In the genomic region with DNA sequence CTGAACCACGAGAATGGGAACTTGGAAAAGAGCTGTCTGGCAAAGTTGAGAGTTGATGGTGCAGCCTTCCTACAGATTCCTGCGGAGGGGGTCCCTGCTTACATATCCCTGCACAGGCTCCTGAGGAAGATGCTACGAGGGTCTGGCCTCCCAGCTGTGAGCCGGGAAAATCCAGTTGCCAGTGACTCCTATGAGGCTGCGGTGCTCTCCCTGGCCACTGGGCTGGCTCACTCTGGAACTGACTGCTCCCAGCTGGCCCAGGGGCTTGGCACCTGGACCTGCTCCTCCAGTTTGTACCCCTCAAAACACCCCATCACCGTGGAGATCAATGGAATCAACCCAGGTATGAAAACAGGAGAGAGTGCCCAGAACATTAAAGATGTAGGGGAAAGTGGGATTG, we compare ENCODE assay signal across 3 cellular contexts. TPM values are rescaled to one million over a fixed set of nuclear protein-coding genes. Genes with fewer than 3 reads are reported as not detected.
"Had no signal": no experiment of that assay in that cellular context is flagged by ENCODE, and none has a peak within 500 bp of the region (broad histone marks: within the 10 kb centered on the region; RNA-seq: fewer than 3 reads in every experiment).

No MANE protein-coding gene starts in this region.

RNA-seq across cellular contexts. Expression of a gene that starts 53.1 kb away (rescaled TPM):
- total RNA-seq: HT-29, HT1080 had no signal
- polyA plus RNA-seq: IgD-negative memory B cell had no signal
